In genomic region chr1:101073836-101074235, GRCh38 we compare ENCODE assay signal across 17 cellular contexts. TPM values are rescaled to one million over a fixed set of nuclear protein-coding genes. Genes with fewer than 3 reads are reported as not detected.
DNase-seq lines count a peak whose midpoint lies in the region; ATAC-seq and TF ChIP-seq lines count a peak whose summit lies in the region.
"Had no signal": no experiment of that assay in that cellular context is flagged by ENCODE, and none has a peak within 500 bp of the region (broad histone marks: within the 10 kb centered on the region; RNA-seq: fewer than 3 reads in every experiment).

No MANE protein-coding gene starts in this region.

- intact Hi-C loops in CD14-positive monocyte (cut with micrococcal nuclease), result no loop called here

- no peaks in the 10 kb centered on the region for H3K27me3 Mint-ChIP-seq in CD14-positive monocyte (ENCODE audit: low read depth in 3 of 3)
- no peaks in the 10 kb centered on the region for H3K27me3 Mint-ChIP-seq in activated T-cell treated with anti-CD3 and anti-CD28 coated beads, Interleukin-2, amount 50 U/mL, for 24 hours
- H3K27me3 Mint-ChIP-seq in stimulated activated naive B cell treated with anti-CD40 and anti-IgM and Interleukin-4, amounts not matched to agents 10 μg/mL and 1 μg/mL and 100 μg/mL, for 72 hours, result no peaks in the 10 kb centered on the region
- H3K27me3 Mint-ChIP-seq: CD8-positive, alpha-beta memory T cell had no signal

- no peak for TF ChIP-seq CTCF in CD14-positive monocyte (IDR thresholded peaks at IDR 0.05)

- no peak for ATAC-seq in HG02938 (IDR thresholded peaks at IDR 0.05; ENCODE audit: unreplicated experiment)
- ATAC-seq in stimulated activated naive B cell treated with anti-CD40 and anti-IgM and Interleukin-4, amounts not matched to agents 10 μg/mL and 1 μg/mL and 100 μg/mL, for 72 hours (replicated peaks), result no peak

- H3K4me1 Mint-ChIP-seq in CD14-positive monocyte, result peaks cover 7% of the 10 kb centered on the region
- H3K4me1 Mint-ChIP-seq in activated T-cell treated with anti-CD3 and anti-CD28 coated beads, Interleukin-2, amount 50 U/mL, for 24 hours (ENCODE audit: low read depth), result peaks cover 34% of the 10 kb centered on the region
- H3K4me1 Mint-ChIP-seq in stimulated activated naive B cell treated with anti-CD40 and anti-IgM and Interleukin-4, amounts not matched to agents 10 μg/mL and 1 μg/mL and 100 μg/mL, for 72 hours, result peaks cover 24 to 38% of the 10 kb centered on the region in 2 donors

- no peak overlapping the region for H3K4me3 Mint-ChIP-seq in CD14-positive monocyte
- H3K4me3 Mint-ChIP-seq in activated T-cell treated with anti-CD3 and anti-CD28 coated beads, Interleukin-2, amount 50 U/mL, for 24 hours, result no peak overlapping the region
- H3K4me3 Mint-ChIP-seq in stimulated activated naive B cell treated with anti-CD40 and anti-IgM and Interleukin-4, amounts not matched to agents 10 μg/mL and 1 μg/mL and 100 μg/mL, for 72 hours, result no peak overlapping the region
- H3K4me3 Mint-ChIP-seq: CD8-positive, alpha-beta memory T cell; H9 had no signal

- H3K36me3 Mint-ChIP-seq in CD14-positive monocyte, result peaks cover 0 to 4% of the 10 kb centered on the region in 2 donors
- peaks cover 36% of the 10 kb centered on the region for H3K36me3 Mint-ChIP-seq in activated T-cell treated with anti-CD3 and anti-CD28 coated beads, Interleukin-2, amount 50 U/mL, for 24 hours (ENCODE audit: low read depth)
- peaks cover 19 to 27% of the 10 kb centered on the region in 2 donors for H3K36me3 Mint-ChIP-seq in stimulated activated naive B cell treated with anti-CD40 and anti-IgM and Interleukin-4, amounts not matched to agents 10 μg/mL and 1 μg/mL and 100 μg/mL, for 72 hours

- peaks cover 0 to 2% (median 0%) of the 10 kb centered on the region in 7 donors for H3K9me3 Mint-ChIP-seq in CD14-positive monocyte
- peaks cover 6% of the 10 kb centered on the region for H3K9me3 Mint-ChIP-seq in activated T-cell treated with anti-CD3 and anti-CD28 coated beads, Interleukin-2, amount 50 U/mL, for 24 hours
- H3K9me3 Mint-ChIP-seq in stimulated activated naive B cell treated with anti-CD40 and anti-IgM and Interleukin-4, amounts not matched to agents 10 μg/mL and 1 μg/mL and 100 μg/mL, for 72 hours, result no peaks in the 10 kb centered on the region
- H3K9me3 Mint-ChIP-seq: CD8-positive, alpha-beta memory T cell; H9 had no signal

- no peak overlapping the region for H3K27ac Mint-ChIP-seq in CD14-positive monocyte
- H3K27ac Mint-ChIP-seq in activated T-cell treated with anti-CD3 and anti-CD28 coated beads, Interleukin-2, amount 50 U/mL, for 24 hours, result no peak overlapping the region
- H3K27ac Mint-ChIP-seq in stimulated activated naive B cell treated with anti-CD40 and anti-IgM and Interleukin-4, amounts not matched to agents 10 μg/mL and 1 μg/mL and 100 μg/mL, for 72 hours, result no peak overlapping the region
- H3K27ac Mint-ChIP-seq: H9 had no signal

- DNase-seq in DMS53 treated with DMSO at 0.1 percent for 48 hours (lab: John Stamatoyannopoulos, UW; ENCODE audit: unreplicated experiment), result peak; percentile 80
- peak; percentile 45 for DNase-seq in NCI-H1092 treated with DMSO at 0.1 percent for 48 hours (lab: John Stamatoyannopoulos, UW)
- DNase-seq in NCI-H345 treated with DMSO at 0.1 percent for 48 hours (lab: John Stamatoyannopoulos, UW; ENCODE audit: unreplicated experiment), result peak; percentile 40
- peak; percentile 72 for DNase-seq in SHP77 treated with DMSO at 0.1 percent for 48 hours (lab: John Stamatoyannopoulos, UW)
- no peak for DNase-seq in CD14-positive monocyte (ENCODE audit: low spot score)
- no peak for DNase-seq in activated T-cell treated with anti-CD3 and anti-CD28 coated beads, Interleukin-2, amount 50 U/mL, for 24 hours
- no peak for DNase-seq in stimulated activated naive B cell treated with anti-CD40 and anti-IgM and Interleukin-4, amounts not matched to agents 10 μg/mL and 1 μg/mL and 100 μg/mL, for 72 hours
- DNase-seq: CD8-positive, alpha-beta memory T cell; DND-41; H9; IMR-90; MG63; NCI-H187 treated with DMSO at 0.1 percent for 48 hours; NCI-H2227 treated with DMSO at 0.1 percent for 48 hours; NCI-H526 treated with DMSO at 0.1 percent for 48 hours; RPMI8226 had no signal

RNA-seq across cellular contexts. Expression of gene DPH5, which starts 48.3 kb away (rescaled TPM):
- polyA plus RNA-seq in CD14-positive monocyte, result 10 to 100 TPM; 12.0 to 14.3 TPM

Comparison
In these comparisons a context has a peak if more than half of its experiments do, and no peak if none do; other contexts are left out.
1. DNase-seq: peak in DMS53 treated with DMSO at 0.1 percent for 48 hours (single experiment), NCI-H1092 treated with DMSO at 0.1 percent for 48 hours (single experiment), NCI-H345 treated with DMSO at 0.1 percent for 48 hours (single experiment) and SHP77 treated with DMSO at 0.1 percent for 48 hours (single experiment); none in CD14-positive monocyte (single experiment), activated T-cell treated with anti-CD3 and anti-CD28 coated beads, Interleukin-2, amount 50 U/mL, for 24 hours (single experiment) and stimulated activated naive B cell treated with anti-CD40 and anti-IgM and Interleukin-4, amounts not matched to agents 10 μg/mL and 1 μg/mL and 100 μg/mL, for 72 hours (single experiment).